39 cellular contexts compared by ENCODE assay signal in genomic region chr1:29961676-29962059, GRCh38.
"Had no signal": no experiment of that assay in that cellular context is flagged by ENCODE, and none has a peak within 500 bp of the region (broad histone marks: within the 10 kb centered on the region; RNA-seq: fewer than 3 reads in every experiment).

No MANE protein-coding gene starts in this region.

- H3K27ac Mint-ChIP-seq: activated CD4-positive, alpha-beta memory T cell treated with anti-CD3 and anti-CD28 coated beads, Interleukin-2, amount 10 ng/mL, durations not matched to agents 7 days and 5 days; activated CD4-positive, alpha-beta T cell treated with anti-CD3 and anti-CD28 coated beads for 36 hours; activated CD4-positive, alpha-beta T cell treated with anti-CD3 and anti-CD28 coated beads, Interleukin-2, amount 10 ng/mL, durations not matched to agents 7 days and 5 days; activated CD8-positive, alpha-beta memory T cell treated with anti-CD3 and anti-CD28 coated beads, Interleukin-2, amount 10 ng/mL, durations not matched to agents 7 days and 5 days; activated CD8-positive, alpha-beta T cell treated with anti-CD3 and anti-CD28 coated beads, Interleukin-2, amount 10 ng/mL, durations not matched to agents 7 days and 5 days; activated naive CD4-positive, alpha-beta T cell treated with anti-CD3 and anti-CD28 coated beads, Interleukin-2, amount 10 ng/mL, durations not matched to agents 7 days and 5 days; activated naive CD4-positive, alpha-beta T cell treated with anti-CD3 and anti-CD28 coated beads, Interleukin-2, amount 50 U/mL, for 24 hours; activated naive CD8-positive, alpha-beta T cell; activated naive CD8-positive, alpha-beta T cell treated with anti-CD3 and anti-CD28 coated beads, Interleukin-2, amount 10 ng/mL, durations not matched to agents 7 days and 5 days; activated naive CD8-positive, alpha-beta T cell treated with anti-CD3 and anti-CD28 coated beads, Interleukin-2, amount 50 U/mL, for 24 hours; activated T-cell treated with anti-CD3 and anti-CD28 coated beads, Interleukin-2, amount 50 U/mL, for 24 hours; activated T-helper 2 cell treated with anti-CD3 and anti-CD28 coated beads, Interferon-gamma antibody, Interleukin-2, Interleukin-4, amounts not matched to agents 10 μg/mL and 5 μg/mL and 100 μg/mL, durations not matched to agents 14 hours and 24 hours and 36 hours; T-helper 1 cell treated with Interleukin-12 subunit alpha and Interleukin-12 subunit beta and Interleukin-4 antibody, amounts not matched to agents 30 μg/mL and 1 μg/mL, for 36 hours; T-helper 2 cell treated with Interferon-gamma antibody and Interleukin-4, amounts not matched to agents 5 μg/mL and 100 μg/mL, for 36 hours; WTC11 had no signal

- FAIRE-seq: bronchial epithelial cell, TTC549 had no signal

- H3K4me3 ChIP-seq: ascending aorta, cardiac muscle cell had no signal

- H3K27me3 Mint-ChIP-seq: activated CD4-positive, alpha-beta memory T cell treated with anti-CD3 and anti-CD28 coated beads, Interleukin-2, amount 10 ng/mL, durations not matched to agents 7 days and 5 days; activated CD8-positive, alpha-beta memory T cell treated with anti-CD3 and anti-CD28 coated beads, Interleukin-2, amount 10 ng/mL, durations not matched to agents 7 days and 5 days; activated naive CD4-positive, alpha-beta T cell treated with anti-CD3 and anti-CD28 coated beads, Interleukin-2, amount 10 ng/mL, durations not matched to agents 7 days and 5 days; activated naive CD8-positive, alpha-beta T cell treated with anti-CD3 and anti-CD28 coated beads, Interleukin-2, amount 10 ng/mL, durations not matched to agents 7 days and 5 days had no signal

- H3K4me1 ChIP-seq: ascending aorta had no signal

- H3K27me3 ChIP-seq: ascending aorta, cardiac muscle cell had no signal

- H3K4me1 Mint-ChIP-seq: activated CD4-positive, alpha-beta memory T cell treated with anti-CD3 and anti-CD28 coated beads, Interleukin-2, amount 10 ng/mL, durations not matched to agents 7 days and 5 days; activated CD4-positive, alpha-beta T cell treated with anti-CD3 and anti-CD28 coated beads for 36 hours; activated CD4-positive, alpha-beta T cell treated with anti-CD3 and anti-CD28 coated beads, Interleukin-2, amount 10 ng/mL, durations not matched to agents 7 days and 5 days; activated naive CD4-positive, alpha-beta T cell treated with anti-CD3 and anti-CD28 coated beads, Interleukin-2, amount 10 ng/mL, durations not matched to agents 7 days and 5 days; activated naive CD4-positive, alpha-beta T cell treated with anti-CD3 and anti-CD28 coated beads, Interleukin-2, amount 50 U/mL, for 24 hours; activated naive CD8-positive, alpha-beta T cell treated with anti-CD3 and anti-CD28 coated beads, Interleukin-2, amount 10 ng/mL, durations not matched to agents 7 days and 5 days; activated naive CD8-positive, alpha-beta T cell treated with anti-CD3 and anti-CD28 coated beads, Interleukin-2, amount 50 U/mL, for 24 hours; central memory CD8-positive, alpha-beta T cell had no signal

- ATAC-seq: activated CD4-positive, alpha-beta T cell treated with anti-CD3 and anti-CD28 coated beads for 36 hours; activated CD4-positive, CD25-positive, alpha-beta regulatory T cell treated with anti-CD3 and anti-CD28 coated beads, Interleukin-2, amount 50 U/mL, for 24 hours; activated CD8-positive, alpha-beta memory T cell treated with anti-CD3 and anti-CD28 coated beads, Interleukin-2, amount 10 ng/mL, durations not matched to agents 7 days and 5 days; activated CD8-positive, alpha-beta T cell treated with anti-CD3 and anti-CD28 coated beads, Interleukin-2, amount 10 ng/mL, durations not matched to agents 7 days and 5 days; activated naive CD8-positive, alpha-beta T cell treated with anti-CD3 and anti-CD28 coated beads, Interleukin-2, amount 50 U/mL, for 24 hours had no signal

- H3K27ac ChIP-seq: ascending aorta, cardiac muscle cell, WERI-Rb-1 had no signal

- DNase-seq: activated CD4-positive, alpha-beta memory T cell treated with anti-CD3 and anti-CD28 coated beads, Interleukin-2, amount 10 ng/mL, durations not matched to agents 7 days and 5 days; activated CD4-positive, alpha-beta T cell treated with anti-CD3 and anti-CD28 coated beads for 1 hour; activated CD4-positive, alpha-beta T cell treated with anti-CD3 and anti-CD28 coated beads for 36 hours; activated CD4-positive, alpha-beta T cell treated with anti-CD3 and anti-CD28 coated beads for 48 hours; activated CD4-positive, alpha-beta T cell treated with anti-CD3 and anti-CD28 coated beads, Interleukin-2, amount 10 ng/mL, durations not matched to agents 7 days and 5 days; activated CD4-positive, alpha-beta T cell treated with anti-CD3 and anti-CD28 coated beads, Interleukin-2, amount 50 U/mL, for 48 hours; activated CD4-positive, CD25-positive, alpha-beta regulatory T cell; activated CD8-positive, alpha-beta memory T cell treated with anti-CD3 and anti-CD28 coated beads for 24 hours; activated CD8-positive, alpha-beta memory T cell treated with anti-CD3 and anti-CD28 coated beads, Interleukin-2, amount 50 U/mL, for 48 hours; activated CD8-positive, alpha-beta T cell treated with anti-CD3 and anti-CD28 coated beads, Interleukin-2, amount 10 ng/mL, durations not matched to agents 7 days and 5 days; activated effector memory CD4-positive, alpha-beta T cell treated with Interleukin-2 at 50 U/mL for 16 hours; activated gamma-delta T cell; activated naive CD4-positive, alpha-beta T cell treated with anti-CD3 and anti-CD28 coated beads, Interleukin-2, amount 10 ng/mL, durations not matched to agents 7 days and 5 days; activated naive CD8-positive, alpha-beta T cell treated with anti-CD3 and anti-CD28 coated beads, Interleukin-2, amount 10 ng/mL, durations not matched to agents 7 days and 5 days; activated naive CD8-positive, alpha-beta T cell treated with anti-CD3 and anti-CD28 coated beads, Interleukin-2, amount 50 U/mL, for 24 hours; activated T-cell treated with anti-CD3 and anti-CD28 coated beads, Interleukin-2, amount 50 U/mL, for 24 hours; activated T-cell treated with anti-CD3 and anti-CD28 coated beads, Interleukin-2, amount 50 U/mL, for 48 hours; amygdala; anterior cingulate cortex; caudate nucleus; cerebellar nuclear complex; T-helper 1 cell; T-helper 2 cell; T-helper 9 cell; WERI-Rb-1 had no signal

- H3K9me3 ChIP-seq: ascending aorta had no signal

- H3K4me3 Mint-ChIP-seq: activated CD4-positive, alpha-beta memory T cell treated with anti-CD3 and anti-CD28 coated beads, Interleukin-2, amount 10 ng/mL, durations not matched to agents 7 days and 5 days; activated CD4-positive, alpha-beta T cell treated with anti-CD3 and anti-CD28 coated beads for 36 hours; activated CD4-positive, alpha-beta T cell treated with anti-CD3 and anti-CD28 coated beads, Interleukin-2, amount 10 ng/mL, durations not matched to agents 7 days and 5 days; activated CD8-positive, alpha-beta memory T cell treated with anti-CD3 and anti-CD28 coated beads, Interleukin-2, amount 10 ng/mL, durations not matched to agents 7 days and 5 days; activated CD8-positive, alpha-beta T cell treated with anti-CD3 and anti-CD28 coated beads, Interleukin-2, amount 10 ng/mL, durations not matched to agents 7 days and 5 days; activated naive CD4-positive, alpha-beta T cell treated with anti-CD3 and anti-CD28 coated beads, Interleukin-2, amount 10 ng/mL, durations not matched to agents 7 days and 5 days; activated naive CD4-positive, alpha-beta T cell treated with anti-CD3 and anti-CD28 coated beads, Interleukin-2, amount 50 U/mL, for 24 hours; activated naive CD8-positive, alpha-beta T cell; activated naive CD8-positive, alpha-beta T cell treated with anti-CD3 and anti-CD28 coated beads, Interleukin-2, amount 10 ng/mL, durations not matched to agents 7 days and 5 days; activated naive CD8-positive, alpha-beta T cell treated with anti-CD3 and anti-CD28 coated beads, Interleukin-2, amount 50 U/mL, for 24 hours; activated T-cell treated with anti-CD3 and anti-CD28 coated beads, Interleukin-2, amount 50 U/mL, for 24 hours; brain; central memory CD8-positive, alpha-beta T cell; T-helper 1 cell treated with Interleukin-12 subunit alpha and Interleukin-12 subunit beta and Interleukin-4 antibody, amounts not matched to agents 30 μg/mL and 1 μg/mL, for 36 hours; T-helper 2 cell treated with Interferon-gamma antibody and Interleukin-4, amounts not matched to agents 5 μg/mL and 100 μg/mL, for 36 hours; WTC11 had no signal

- H3K36me3 Mint-ChIP-seq: activated CD8-positive, alpha-beta memory T cell treated with anti-CD3 and anti-CD28 coated beads, Interleukin-2, amount 10 ng/mL, durations not matched to agents 7 days and 5 days; activated naive CD4-positive, alpha-beta T cell treated with anti-CD3 and anti-CD28 coated beads, Interleukin-2, amount 10 ng/mL, durations not matched to agents 7 days and 5 days; activated naive CD4-positive, alpha-beta T cell treated with anti-CD3 and anti-CD28 coated beads, Interleukin-2, amount 50 U/mL, for 24 hours; activated naive CD8-positive, alpha-beta T cell; activated naive CD8-positive, alpha-beta T cell treated with anti-CD3 and anti-CD28 coated beads, Interleukin-2, amount 10 ng/mL, durations not matched to agents 7 days and 5 days; brain; WTC11 had no signal

- H3K36me3 ChIP-seq: ascending aorta, cardiac muscle cell, WERI-Rb-1 had no signal

- H3K9me3 Mint-ChIP-seq: activated CD4-positive, alpha-beta memory T cell treated with anti-CD3 and anti-CD28 coated beads, Interleukin-2, amount 10 ng/mL, durations not matched to agents 7 days and 5 days; activated CD4-positive, alpha-beta T cell treated with anti-CD3 and anti-CD28 coated beads, Interleukin-2, amount 10 ng/mL, durations not matched to agents 7 days and 5 days; activated naive CD4-positive, alpha-beta T cell treated with anti-CD3 and anti-CD28 coated beads, Interleukin-2, amount 10 ng/mL, durations not matched to agents 7 days and 5 days; activated naive CD4-positive, alpha-beta T cell treated with anti-CD3 and anti-CD28 coated beads, Interleukin-2, amount 50 U/mL, for 24 hours; activated naive CD8-positive, alpha-beta T cell treated with anti-CD3 and anti-CD28 coated beads, Interleukin-2, amount 10 ng/mL, durations not matched to agents 7 days and 5 days; activated naive CD8-positive, alpha-beta T cell treated with anti-CD3 and anti-CD28 coated beads, Interleukin-2, amount 50 U/mL, for 24 hours; activated T-cell treated with anti-CD3 and anti-CD28 coated beads, Interleukin-2, amount 50 U/mL, for 24 hours; activated T-helper 2 cell treated with anti-CD3 and anti-CD28 coated beads, Interferon-gamma antibody, Interleukin-2, Interleukin-4, amounts not matched to agents 10 μg/mL and 5 μg/mL and 100 μg/mL, durations not matched to agents 14 hours and 24 hours and 36 hours; central memory CD8-positive, alpha-beta T cell; T-helper 1 cell treated with Interleukin-12 subunit alpha and Interleukin-12 subunit beta and Interleukin-4 antibody, amounts not matched to agents 30 μg/mL and 1 μg/mL, for 36 hours; T-helper 2 cell treated with Interferon-gamma antibody and Interleukin-4, amounts not matched to agents 5 μg/mL and 100 μg/mL, for 36 hours; WTC11 had no signal
